Comparison of ENCODE assay signal across 28 cellular contexts in genomic region chr5:29150840-29151239, GRCh38.
"Had no signal": no experiment of that assay in that cellular context is flagged by ENCODE, and none has a peak within 500 bp of the region (broad histone marks: within the 10 kb centered on the region; RNA-seq: fewer than 3 reads in every experiment).

No MANE protein-coding gene starts in this region.

- H3K36me3 ChIP-seq: adrenal gland, breast epithelium, MG63 had no signal

- ATAC-seq: activated CD4-positive, alpha-beta T cell treated with anti-CD3 and anti-CD28 coated beads for 36 hours; Panc1; Right ventricle myocardium inferior had no signal

- H3K27ac ChIP-seq: adrenal gland, breast epithelium, VCaP had no signal

- H3K4me2 ChIP-seq: SK-N-SH had no signal

- H3K36me3 Mint-ChIP-seq: activated naive CD4-positive, alpha-beta T cell treated with anti-CD3 and anti-CD28 coated beads, Interleukin-2, amount 10 ng/mL, durations not matched to agents 7 days and 5 days; activated naive CD8-positive, alpha-beta T cell treated with anti-CD3 and anti-CD28 coated beads for 36 hours had no signal

- H3K4me3 ChIP-seq: adrenal gland, breast epithelium, MG63 had no signal

- H3K27me3 Mint-ChIP-seq: activated CD4-positive, alpha-beta memory T cell treated with anti-CD3 and anti-CD28 coated beads, Interleukin-2, amount 10 ng/mL, durations not matched to agents 7 days and 5 days; activated CD4-positive, alpha-beta T cell treated with anti-CD3 and anti-CD28 coated beads for 36 hours; activated naive CD4-positive, alpha-beta T cell treated with anti-CD3 and anti-CD28 coated beads, Interleukin-2, amount 10 ng/mL, durations not matched to agents 7 days and 5 days; activated naive CD8-positive, alpha-beta T cell treated with anti-CD3 and anti-CD28 coated beads for 36 hours had no signal

- H3K4me3 Mint-ChIP-seq: activated CD4-positive, alpha-beta memory T cell treated with anti-CD3 and anti-CD28 coated beads, Interleukin-2, amount 10 ng/mL, durations not matched to agents 7 days and 5 days; activated CD4-positive, alpha-beta T cell treated with anti-CD3 and anti-CD28 coated beads for 36 hours; activated naive CD4-positive, alpha-beta T cell treated with anti-CD3 and anti-CD28 coated beads, Interleukin-2, amount 10 ng/mL, durations not matched to agents 7 days and 5 days; activated naive CD8-positive, alpha-beta T cell treated with anti-CD3 and anti-CD28 coated beads for 36 hours had no signal

- DNase-seq: activated CD4-positive, alpha-beta memory T cell treated with anti-CD3 and anti-CD28 coated beads, Interleukin-2, amount 10 ng/mL, durations not matched to agents 7 days and 5 days; activated CD4-positive, alpha-beta T cell treated with anti-CD3 and anti-CD28 coated beads for 36 hours; activated CD4-positive, alpha-beta T cell treated with anti-CD3 and anti-CD28 coated beads, Interleukin-2, amount 50 U/mL, for 1 hour; activated gamma-delta T cell treated with Interleukin-2 at 50 U/mL for 16 hours; activated naive CD4-positive, alpha-beta T cell treated with anti-CD3 and anti-CD28 coated beads, Interleukin-2, amount 10 ng/mL, durations not matched to agents 7 days and 5 days; activated naive CD8-positive, alpha-beta T cell treated with anti-CD3 and anti-CD28 coated beads for 36 hours; activated T-cell treated with anti-CD3 and anti-CD28 coated beads for 4 hours; activated T-cell treated with anti-CD3 and anti-CD28 coated beads, Interleukin-2, amount 50 U/mL, for 48 hours; adrenal gland; aorta; caudate nucleus; MG63; MV-4-11; NCI-H1092 treated with DMSO at 0.1 percent for 48 hours; NCI-H1417 treated with DMSO at 0.1 percent for 48 hours; NCI-H1694 treated with DMSO at 0.1 percent for 48 hours; NCI-H2029 treated with DMSO at 0.1 percent for 48 hours; NCI-H446; NCI-H524; OCI-M1; RPMI8226; SK-N-SH; T-helper 1 cell had no signal

- H3K4me1 ChIP-seq: adrenal gland, breast epithelium had no signal

- H3K4me1 Mint-ChIP-seq: activated CD4-positive, alpha-beta memory T cell treated with anti-CD3 and anti-CD28 coated beads, Interleukin-2, amount 10 ng/mL, durations not matched to agents 7 days and 5 days; activated CD4-positive, alpha-beta T cell treated with anti-CD3 and anti-CD28 coated beads for 36 hours; activated naive CD4-positive, alpha-beta T cell treated with anti-CD3 and anti-CD28 coated beads, Interleukin-2, amount 10 ng/mL, durations not matched to agents 7 days and 5 days; activated naive CD8-positive, alpha-beta T cell treated with anti-CD3 and anti-CD28 coated beads for 36 hours had no signal

- H3K27me3 ChIP-seq: adrenal gland, breast epithelium, MG63 had no signal

- H3K27ac Mint-ChIP-seq: activated CD4-positive, alpha-beta memory T cell treated with anti-CD3 and anti-CD28 coated beads, Interleukin-2, amount 10 ng/mL, durations not matched to agents 7 days and 5 days; activated CD4-positive, alpha-beta T cell treated with anti-CD3 and anti-CD28 coated beads for 36 hours; activated naive CD4-positive, alpha-beta T cell treated with anti-CD3 and anti-CD28 coated beads, Interleukin-2, amount 10 ng/mL, durations not matched to agents 7 days and 5 days; activated naive CD8-positive, alpha-beta T cell treated with anti-CD3 and anti-CD28 coated beads for 36 hours; activated T-helper 2 cell treated with anti-CD3 and anti-CD28 coated beads, Interferon-gamma antibody, Interleukin-2, Interleukin-4, amounts not matched to agents 10 μg/mL and 5 μg/mL and 100 μg/mL, durations not matched to agents 14 hours and 24 hours and 36 hours had no signal

- H3K9me3 ChIP-seq: adrenal gland, breast epithelium, MG63, SK-N-SH had no signal

- H3K9ac ChIP-seq: SK-N-SH had no signal
